Comparison of ENCODE assay signal across 1 cellular context in genomic region chr6:53827485-53827884, GRCh38.
TF ChIP-seq lines count a peak whose summit lies in the region.

No MANE protein-coding gene starts in this region.

TF ChIP-seq in endothelial cell of umbilical vein, 7 proteins besides CTCF, POLR2A, EP300 and RAD21:
- TF ChIP-seq FOS (IDR thresholded peaks at IDR 0.05; ENCODE audit: borderline replicate concordance, insufficient read depth, low read length) (peak; percentile 25), JUN (IDR thresholded peaks at IDR 0.05; ENCODE audit: borderline replicate concordance, insufficient read depth, insufficient read length, low read depth) (no peak)
